In genomic region chr9:98894766-98895165, GRCh38 we compare ENCODE assay signal across 22 cellular contexts. TPM values are rescaled to one million over a fixed set of nuclear protein-coding genes. Genes with fewer than 3 reads are reported as not detected.
"Had no signal": no experiment of that assay in that cellular context is flagged by ENCODE, and none has a peak within 500 bp of the region (broad histone marks: within the 10 kb centered on the region; RNA-seq: fewer than 3 reads in every experiment).

No MANE protein-coding gene starts in this region.

- H3K36me3 ChIP-seq: esophagus squamous epithelium, gastrocnemius medialis, lower lobe of right lung had no signal

- H3K4me3 ChIP-seq: coronary artery, esophagus squamous epithelium, gastrocnemius medialis, lower lobe of right lung, mucosa of descending colon had no signal

- H3K4me1 ChIP-seq: gastrocnemius medialis, lower lobe of right lung had no signal

- H3K9me3 ChIP-seq: esophagus squamous epithelium, gastrocnemius medialis, mucosa of descending colon had no signal

- H3K27me3 ChIP-seq: esophagus squamous epithelium, gastrocnemius medialis had no signal

- H3K27ac ChIP-seq: coronary artery, epithelial cell of prostate, esophagus squamous epithelium, lower lobe of right lung had no signal

- DNase-seq: effector CD8-positive, alpha-beta T cell; effector memory CD8-positive, alpha-beta T cell; erythroblast; esophagus squamous epithelium; foreskin fibroblast; foreskin melanocyte; gastrocnemius medialis; glutamatergic neuron; head of caudate nucleus; hippocampal formation; left colon; left ventricle myocardium superior; lower lobe of right lung; mesenchymal stem cell; mucosa of descending colon; naive B cell had no signal

- ATAC-seq: effector memory CD8-positive, alpha-beta T cell; esophagus mucosa; gastrocnemius medialis; left colon; left lobe of liver; left ventricle myocardium superior; lower lobe of right lung; mucosa of descending colon had no signal

RNA-seq across cellular contexts. Expression of gene COL15A1, which starts 48.9 kb away (rescaled TPM):
- total RNA-seq: lung microvascular endothelial cell had no signal
- polyA plus RNA-seq: keratinocyte had no signal
